Comparison of ENCODE assay signal across 8 cellular contexts in the genomic region with DNA sequence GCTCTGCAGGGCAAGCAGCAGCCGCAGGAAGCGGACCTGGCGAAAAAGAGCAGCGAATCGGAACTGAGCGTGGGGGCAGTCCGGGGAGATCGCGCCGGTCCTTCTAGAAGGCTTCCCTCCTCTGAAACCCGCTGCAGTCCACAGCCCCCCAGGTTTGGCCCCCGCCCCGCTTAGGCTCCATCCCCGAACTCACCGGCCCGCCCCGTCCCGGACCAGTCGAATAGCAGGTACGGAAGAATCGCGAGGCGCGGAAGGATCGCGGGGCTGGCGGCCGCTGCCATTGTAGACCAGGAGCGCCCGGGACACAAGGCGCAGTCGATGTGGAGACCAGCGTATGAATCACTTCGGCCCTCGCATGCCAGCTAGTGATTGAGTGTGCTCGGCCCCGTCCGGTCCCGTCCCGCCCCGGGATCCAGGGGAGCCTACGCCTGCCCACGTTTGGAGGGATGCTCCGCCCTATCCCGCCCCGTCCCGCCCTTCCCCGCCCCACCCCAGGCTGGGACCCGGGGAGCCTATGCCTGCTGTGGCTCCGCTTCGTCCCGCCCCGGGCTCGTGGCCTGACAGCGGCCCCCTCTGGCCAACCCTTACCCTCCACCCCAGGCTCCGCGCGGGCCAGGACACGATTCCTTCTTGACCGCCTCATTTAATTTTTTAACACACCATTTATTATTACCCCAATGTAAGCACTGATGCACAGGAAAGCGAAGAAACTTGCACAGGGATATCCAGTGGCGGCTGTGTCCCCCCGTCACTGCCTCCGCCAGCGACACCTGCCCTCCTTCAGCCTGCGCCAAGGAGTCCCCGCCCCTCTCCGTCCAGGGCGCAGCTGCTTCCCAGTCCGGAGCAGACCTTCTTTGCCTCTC. TPM values are rescaled to one million over a fixed set of nuclear protein-coding genes. Genes with fewer than 3 reads are reported as not detected.
DNase-seq lines count a peak whose midpoint lies in the region; ATAC-seq and TF ChIP-seq lines count a peak whose summit lies in the region.

A gene (minus strand): TSS at position 336 of the 863 bp plus-strand sequence. CDS start 55 bp downstream, at position 281.

- H3K4me1 ChIP-seq in effector memory CD4-positive, alpha-beta T cell (ENCODE audit: control insufficient read depth, insufficient read depth, low read length, poor library complexity, severe bottlenecking) = no peaks in the 10 kb centered on the region

- no peaks in the 10 kb centered on the region for H3K9me3 ChIP-seq in effector memory CD4-positive, alpha-beta T cell (ENCODE audit: control insufficient read depth, low read length)

- DNase-seq in GM13977 (ENCODE audit: low spot score) = peak; percentile 80
- peak; percentile 90 for DNase-seq in NCI-H460 (ENCODE audit: extremely low read depth, low read depth)
- peak; percentile 89 for DNase-seq in activated CD8-positive, alpha-beta memory T cell treated with anti-CD3 and anti-CD28 coated beads for 24 hours
- peak; percentile 49 to 62 (median 52) for DNase-seq in effector memory CD4-positive, alpha-beta T cell
- peak; percentile 63 for DNase-seq in medulla oblongata (ENCODE audit: extremely low spot score)
- peak; percentile 43 to 76 (median 50) for DNase-seq in stimulated activated CD4-positive, alpha-beta T cell treated with anti-CD3 and anti-CD28 coated beads, TNF-alpha, amount 100 ng/mL, for 24 hours (ENCODE audit: low read depth in 3 of 3)
- no peak for DNase-seq in NCI-H1436 (lab: John Stamatoyannopoulos, UW)

- in situ Hi-C loops in GM13977 (cut with MboI; ENCODE audit: low pct_unique_long_range_greater_than_20kb, low sequenced_read_pairs, unreplicated experiment) = loop anchor here (25.0 kb wide), 1 partner anchor 743 kb away; no protein-coding TSS in a partner anchor

- peak; percentile 42 for TF ChIP-seq CTCF in GM13977 (IDR thresholded peaks at IDR 0.05; ENCODE audit: extremely low read depth, insufficient read depth, missing control alignments)

- H3K4me3 ChIP-seq in effector memory CD4-positive, alpha-beta T cell (ENCODE audit: insufficient read depth, low read depth, low read length, poor library complexity, severe bottlenecking) = peak within 1 kb of the TSS; percentile 87

- ATAC-seq in HG02938 (IDR thresholded peaks at IDR 0.05; ENCODE audit: unreplicated experiment) = peak; percentile 68

- no peaks in the 10 kb centered on the region for H3K27me3 ChIP-seq in effector memory CD4-positive, alpha-beta T cell (replicated peaks; ENCODE audit: control insufficient read depth, insufficient read depth, low read length, poor library complexity, severe bottlenecking)

- no peak within 1 kb of the TSS for H3K27ac ChIP-seq in effector memory CD4-positive, alpha-beta T cell (ENCODE audit: insufficient read depth, low read length, poor library complexity, severe bottlenecking)

- no peaks in the 10 kb centered on the region for H3K36me3 ChIP-seq in effector memory CD4-positive, alpha-beta T cell (ENCODE audit: control insufficient read depth, insufficient read depth, low read length)

RNA-seq across cellular contexts. Expression of the gene that starts here (rescaled TPM):
- 6.5 and 9.4 TPM in 2 replicates for total RNA-seq in NCI-H460 (2014; rRNA removed; shearing (Covaris generic))
- polyA plus RNA-seq in NCI-H460 (2014; cell fraction: nucleus; rRNA removed) = 4.5 and 14.9 TPM in 2 replicates
